16 cellular contexts compared by ENCODE assay signal in the genomic region with DNA sequence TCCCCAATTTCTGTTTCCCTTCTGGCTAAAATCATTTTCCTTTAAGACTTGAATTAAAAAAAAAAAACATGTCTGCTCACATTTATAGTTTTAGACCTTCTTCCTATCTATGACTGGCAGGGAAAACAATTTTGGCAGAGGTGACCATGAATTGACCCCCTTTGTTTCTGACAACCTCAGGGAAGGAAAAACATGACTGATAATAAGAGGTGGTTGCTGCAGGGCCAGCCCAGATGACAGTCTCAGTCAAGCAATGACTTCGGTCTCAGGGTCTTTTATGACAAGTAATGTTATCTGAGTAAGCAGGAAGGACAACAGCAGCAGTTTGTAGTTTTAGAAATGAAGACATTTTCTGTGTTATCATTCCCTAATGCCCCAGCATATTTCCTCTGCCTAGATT.
DNase-seq lines count a peak whose midpoint lies in the region; ATAC-seq and TF ChIP-seq lines count a peak whose summit lies in the region.
"Had no signal": no experiment of that assay in that cellular context is flagged by ENCODE, and none has a peak within 500 bp of the region (broad histone marks: within the 10 kb centered on the region; RNA-seq: fewer than 3 reads in every experiment).

No MANE protein-coding gene starts in this region.

- no peaks in the 10 kb centered on the region for H3K9me3 Mint-ChIP-seq in nephron
- peaks cover 0 to 2% (median 0%) of the 10 kb centered on the region in 9 donors for H3K9me3 Mint-ChIP-seq in naive thymus-derived CD8-positive, alpha-beta T cell
- H3K9me3 Mint-ChIP-seq: H9 had no signal

- no peak overlapping the region for H3K4me3 Mint-ChIP-seq in nephron
- no peak overlapping the region for H3K4me3 Mint-ChIP-seq in naive thymus-derived CD8-positive, alpha-beta T cell
- H3K4me3 Mint-ChIP-seq: H9 had no signal

- POLR2A ChIA-PET in SK-N-SH (lab: Yijun Ruan, JAX): no interaction called here
- POLR2A ChIA-PET in naive thymus-derived CD8-positive, alpha-beta T cell (lab: Charles Lee): no interaction called here

- no peaks in the 10 kb centered on the region for H3K9me2 ChIP-seq in SK-N-SH

- ATAC-seq in SK-N-SH treated with all-trans-retinoic acid at 6 μM for 48 hours: no peak
- no peak for ATAC-seq in naive thymus-derived CD8-positive, alpha-beta T cell

- H3F3A ChIP-seq in SK-N-SH (replicated peaks; ENCODE audit: insufficient read depth): no peaks in the 10 kb centered on the region

- no peaks in the 10 kb centered on the region for H3K9me3 ChIP-seq in SK-N-SH
- no peaks in the 10 kb centered on the region for H3K9me3 ChIP-seq in fibroblast of lung (ENCODE audit: control insufficient read depth, insufficient read depth, low read depth, low read length)
- H3K9me3 ChIP-seq: Peyer's patch had no signal

- CTCF ChIA-PET in SK-N-SH (lab: Yijun Ruan, JAX): no interaction called here

- no peaks in the 10 kb centered on the region for H3K36me3 ChIP-seq in SK-N-SH (replicated peaks in 1 of 2; ENCODE audit: control insufficient read depth in 1 of 2, insufficient read depth in 2 of 2, low read length in 1 of 2)
- no peaks in the 10 kb centered on the region for H3K36me3 ChIP-seq in fibroblast of lung (ENCODE audit: control insufficient read depth, insufficient read depth, low read length)
- H3K36me3 ChIP-seq: Peyer's patch had no signal

- WGBS in SK-N-SH (ENCODE audit: low lambda C conversion rate): 8% methylated on average over 1 of the region's 1 CpG

- peak overlapping the region; percentile 12 to 45 (median 14) for H3K27ac Mint-ChIP-seq in nephron
- H3K27ac Mint-ChIP-seq in naive thymus-derived CD8-positive, alpha-beta T cell: no peak overlapping the region
- H3K27ac Mint-ChIP-seq: H9 had no signal

- no peak overlapping the region for H3K27ac ChIP-seq in SK-N-SH (ENCODE audit: low read depth in 2 of 2, low read length in 1 of 2)
- no peak overlapping the region for H3K27ac ChIP-seq in fibroblast of lung (ENCODE audit: insufficient read depth, low read length)
- H3K27ac ChIP-seq: 22Rv1, Peyer's patch had no signal

- H3K4me1 ChIP-seq in SK-N-SH (ENCODE audit: control insufficient read depth in 1 of 2, insufficient read depth in 2 of 2, low read depth in 1 of 2, low read length in 1 of 2) (no peaks in the 10 kb centered on the region), fibroblast of lung (ENCODE audit: control insufficient read depth, extremely low read depth, insufficient read depth, low read length) (peaks cover 2% of the 10 kb centered on the region)
- H3K4me1 ChIP-seq: Peyer's patch had no signal

- TF ChIP-seq CTCF in SK-N-SH (IDR thresholded peaks at IDR 0.05) (no peak), fibroblast of lung (conservative IDR thresholded peaks at IDR 0.05 in 1 of 2, IDR thresholded peaks at IDR 0.05 in 1 of 2; ENCODE audit: low read depth in 1 of 2, low read length in 2 of 2) (no peak), nephron (IDR thresholded peaks at IDR 0.05; ENCODE audit: unreplicated experiment in 3 of 3) (no peak)

- TF ChIP-seq RAD21 in SK-N-SH (IDR thresholded peaks at IDR 0.05; ENCODE audit: low read length): no peak

- peaks cover 46% of the 10 kb centered on the region for H3K4me1 Mint-ChIP-seq in nephron
- no peaks in the 10 kb centered on the region for H3K4me1 Mint-ChIP-seq in naive thymus-derived CD8-positive, alpha-beta T cell

- no peaks in the 10 kb centered on the region for H3K79me2 ChIP-seq in SK-N-SH (ENCODE audit: insufficient read depth)
- H3K79me2 ChIP-seq in fibroblast of lung (ENCODE audit: control insufficient read depth, insufficient read depth, low read length): no peaks in the 10 kb centered on the region

- H3K4me2 ChIP-seq in SK-N-SH (no peak overlapping the region), fibroblast of lung (ENCODE audit: extremely low read depth, insufficient read depth, low read length) (no peak overlapping the region)

- H3K27me3 ChIP-seq in SK-N-SH (ENCODE audit: insufficient read depth) (no peaks in the 10 kb centered on the region), fibroblast of lung (ENCODE audit: control insufficient read depth, insufficient read depth, low read length) (no peaks in the 10 kb centered on the region)
- H3K27me3 ChIP-seq: Peyer's patch had no signal

- no peak for TF ChIP-seq EP300 in SK-N-SH (IDR thresholded peaks at IDR 0.05; ENCODE audit: borderline replicate concordance in 1 of 2, low read depth in 1 of 2, low read length in 1 of 2)

- H4K20me1 ChIP-seq in SK-N-SH (ENCODE audit: insufficient read depth) (no peaks in the 10 kb centered on the region), fibroblast of lung (ENCODE audit: control insufficient read depth, extremely low read depth, insufficient read depth, low read length) (no peaks in the 10 kb centered on the region)

- no peak for DNase-seq in SK-N-SH
- no peak for DNase-seq in fibroblast of lung (ENCODE audit: low read depth in 2 of 2)
- DNase-seq in iPS-NIHi7 (ENCODE audit: extremely low spot score): no peak
- no peak for DNase-seq in naive thymus-derived CD8-positive, alpha-beta T cell
- DNase-seq in HPDE6-E6E7 (ENCODE audit: extremely low spot score): no peak
- DNase-seq in cardiac septum (ENCODE audit: low spot score): no peak
- DNase-seq: COR-L47, H9, NCI-H1436 treated with DMSO at 0.1 percent for 48 hours, NCI-H2029 treated with DMSO at 0.1 percent for 48 hours, NCI-H446 treated with DMSO at 0.1 percent for 48 hours, NCI-H69, Peyer's patch had no signal

- H3K9ac ChIP-seq in SK-N-SH: no peak overlapping the region
- H3K9ac ChIP-seq in fibroblast of lung (ENCODE audit: insufficient read depth, low read length): no peak overlapping the region

- intact Hi-C loops in cardiac septum (cut with DNase I): no loop called here

- no peaks in the 10 kb centered on the region for H3K36me3 Mint-ChIP-seq in nephron (ENCODE audit: low read depth)
- H3K36me3 Mint-ChIP-seq in naive thymus-derived CD8-positive, alpha-beta T cell: no peaks in the 10 kb centered on the region

- H3K27me3 Mint-ChIP-seq in nephron (ENCODE audit: low read depth): no peaks in the 10 kb centered on the region
- no peaks in the 10 kb centered on the region for H3K27me3 Mint-ChIP-seq in naive thymus-derived CD8-positive, alpha-beta T cell

- H2AFZ ChIP-seq in SK-N-SH (ENCODE audit: low read depth) (peak overlapping the region; percentile 36; the same call in 1 of the 2 replicates), fibroblast of lung (ENCODE audit: low read length) (peak overlapping the region; percentile 19)

- H3K4me3 ChIP-seq in SK-N-SH (ENCODE audit: low read depth in 2 of 2, low read length in 1 of 2) (no peak overlapping the region), fibroblast of lung (replicated peaks in 1 of 4; ENCODE audit: control extremely low read depth in 1 of 4, insufficient read depth in 1 of 4, low read depth in 3 of 4, low read length in 4 of 4) (no peak overlapping the region)
- H3K4me3 ChIP-seq: Peyer's patch had no signal

TF ChIP-seq in SK-N-SH, 30 proteins besides CTCF, POLR2A, EP300 and RAD21 (continues in another document):
- TF ChIP-seq JUND (IDR thresholded peaks at IDR 0.05): no peak
- no peak for TF ChIP-seq NFIC (IDR thresholded peaks at IDR 0.05; ENCODE audit: borderline replicate concordance)
- TF ChIP-seq RCOR1 (IDR thresholded peaks at IDR 0.05; ENCODE audit: low read length): no peak
- TF ChIP-seq GABPA (IDR thresholded peaks at IDR 0.05; ENCODE audit: low read depth): no peak
- TF ChIP-seq RFX5 (IDR thresholded peaks at IDR 0.05; ENCODE audit: low read length): no peak
- no peak for TF ChIP-seq POLR2AphosphoS5 (IDR thresholded peaks at IDR 0.05; ENCODE audit: low read depth, low read length)
- no peak for TF ChIP-seq FOXM1 (IDR thresholded peaks at IDR 0.05; ENCODE audit: low read depth)
- TF ChIP-seq, protein P1, sequence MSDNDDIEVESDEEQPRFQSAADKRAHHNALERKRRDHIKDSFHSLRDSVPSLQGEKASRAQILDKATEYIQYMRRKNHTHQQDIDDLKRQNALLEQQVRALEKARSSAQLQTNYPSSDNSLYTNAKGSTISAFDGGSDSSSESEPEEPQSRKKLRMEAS (IDR thresholded peaks at IDR 0.05; ENCODE audit: low read depth): no peak
- TF ChIP-seq, protein P2, sequence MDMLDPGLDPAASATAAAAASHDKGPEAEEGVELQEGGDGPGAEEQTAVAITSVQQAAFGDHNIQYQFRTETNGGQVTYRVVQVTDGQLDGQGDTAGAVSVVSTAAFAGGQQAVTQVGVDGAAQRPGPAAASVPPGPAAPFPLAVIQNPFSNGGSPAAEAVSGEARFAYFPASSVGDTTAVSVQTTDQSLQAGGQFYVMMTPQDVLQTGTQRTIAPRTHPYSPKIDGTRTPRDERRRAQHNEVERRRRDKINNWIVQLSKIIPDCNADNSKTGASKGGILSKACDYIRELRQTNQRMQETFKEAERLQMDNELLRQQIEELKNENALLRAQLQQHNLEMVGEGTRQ (IDR thresholded peaks at IDR 0.05; ENCODE audit: borderline replicate concordance, low read depth, low read length): no peak
- TF ChIP-seq MXI1 (IDR thresholded peaks at IDR 0.05; ENCODE audit: low read depth, low read length): no peak
- TF ChIP-seq ELF1 (IDR thresholded peaks at IDR 0.05): no peak

TF ChIP-seq in SK-N-SH treated with all-trans-retinoic acid at 6 μM for 48 hours, 23 proteins besides CTCF, POLR2A, EP300 and RAD21 (continues in another document):
- TF ChIP-seq, protein P3, sequence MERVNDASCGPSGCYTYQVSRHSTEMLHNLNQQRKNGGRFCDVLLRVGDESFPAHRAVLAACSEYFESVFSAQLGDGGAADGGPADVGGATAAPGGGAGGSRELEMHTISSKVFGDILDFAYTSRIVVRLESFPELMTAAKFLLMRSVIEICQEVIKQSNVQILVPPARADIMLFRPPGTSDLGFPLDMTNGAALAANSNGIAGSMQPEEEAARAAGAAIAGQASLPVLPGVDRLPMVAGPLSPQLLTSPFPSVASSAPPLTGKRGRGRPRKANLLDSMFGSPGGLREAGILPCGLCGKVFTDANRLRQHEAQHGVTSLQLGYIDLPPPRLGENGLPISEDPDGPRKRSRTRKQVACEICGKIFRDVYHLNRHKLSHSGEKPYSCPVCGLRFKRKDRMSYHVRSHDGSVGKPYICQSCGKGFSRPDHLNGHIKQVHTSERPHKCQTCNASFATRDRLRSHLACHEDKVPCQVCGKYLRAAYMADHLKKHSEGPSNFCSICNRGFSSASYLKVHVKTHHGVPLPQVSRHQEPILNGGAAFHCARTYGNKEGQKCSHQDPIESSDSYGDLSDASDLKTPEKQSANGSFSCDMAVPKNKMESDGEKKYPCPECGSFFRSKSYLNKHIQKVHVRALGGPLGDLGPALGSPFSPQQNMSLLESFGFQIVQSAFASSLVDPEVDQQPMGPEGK (CRISPR knock-in tag; IDR thresholded peaks at IDR 0.05; ENCODE audit: borderline replicate concordance): no peak
- TF ChIP-seq GLIS3 (CRISPR knock-in tag; IDR thresholded peaks at IDR 0.05): no peak
- TF ChIP-seq PPARA (CRISPR knock-in tag; IDR thresholded peaks at IDR 0.05; ENCODE audit: borderline replicate concordance): no peak
- no peak for TF ChIP-seq ARNTL (CRISPR knock-in tag; IDR thresholded peaks at IDR 0.05; ENCODE audit: borderline replicate concordance, low read depth)

Comparison
In these comparisons a context has a peak if more than half of its experiments do, and no peak if none do; other contexts are left out.
1. H3K27ac Mint-ChIP-seq: peak in nephron (3 of 3); none in naive thymus-derived CD8-positive, alpha-beta T cell (0 of 10).